In the genomic region with DNA sequence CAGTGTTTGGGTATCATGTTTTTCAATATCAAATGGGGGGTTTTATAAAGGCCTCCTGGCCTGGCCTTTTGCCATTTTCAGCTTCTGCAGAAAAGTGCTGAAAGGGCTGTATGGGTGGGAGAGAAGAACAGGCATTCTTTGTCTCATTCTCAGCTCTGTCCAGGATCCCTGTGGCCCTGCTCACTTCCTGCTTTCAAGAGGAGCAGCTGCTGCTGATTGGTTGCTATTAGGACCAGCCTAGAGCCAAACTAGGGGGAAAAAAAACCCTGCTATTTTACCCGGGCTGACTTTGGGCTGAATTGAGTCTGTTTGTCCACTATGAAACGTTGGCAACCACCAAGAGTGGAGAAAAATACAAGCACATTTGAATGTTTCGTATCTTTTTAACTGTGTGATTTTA, we compare ENCODE assay signal across 10 cellular contexts.
A peak's percentile ranks its signal among the peaks of the same experiment; 100 is the strongest.
DNase-seq lines count a peak whose midpoint lies in the region; ATAC-seq and TF ChIP-seq lines count a peak whose summit lies in the region.
"Had no signal": no experiment of that assay in that cellular context is flagged by ENCODE, and none has a peak within 500 bp of the region (broad histone marks: within the 10 kb centered on the region; RNA-seq: fewer than 3 reads in every experiment).

No MANE protein-coding gene starts in this region.

- intact Hi-C loops in posterior cingulate gyrus (cut with DNase I) = no loop called here

- 35 to 37% methylated on average over 3 of the region's 3 CpGs for WGBS in GM23248 (ENCODE audit: low coverage in 1 of 2, low lambda C conversion rate in 2 of 2, missing lambda C conversion rate in 2 of 2), 2 experiments

- H3K36me3 Mint-ChIP-seq in glutamatergic neuron (ENCODE audit: unreplicated experiment) = no peaks in the 10 kb centered on the region
- H3K36me3 Mint-ChIP-seq in progenitor cell of endocrine pancreas (ENCODE audit: insufficient read depth) = no peaks in the 10 kb centered on the region

- H4K20me1 ChIP-seq in GM23248 (ENCODE audit: insufficient read depth) = no peaks in the 10 kb centered on the region

- no peak for ATAC-seq in GM21723 (IDR thresholded peaks at IDR 0.05; ENCODE audit: unreplicated experiment)
- ATAC-seq: activated T-cell treated with anti-CD3 and anti-CD28 coated beads, Interleukin-2, amount 50 U/mL, for 72 hours had no signal

- H3K27me3 ChIP-seq in GM23248 (replicated peaks; ENCODE audit: insufficient read depth) (no peaks in the 10 kb centered on the region), SJCRH30 (no peaks in the 10 kb centered on the region)

- H3K9me3 ChIP-seq in GM23248 (ENCODE audit: low read depth) (no peaks in the 10 kb centered on the region), SJCRH30 (replicated peaks) (no peaks in the 10 kb centered on the region)

- H3K27ac Mint-ChIP-seq in glutamatergic neuron (ENCODE audit: unreplicated experiment) = peak overlapping the region; percentile 11
- no peak overlapping the region for H3K27ac Mint-ChIP-seq in progenitor cell of endocrine pancreas
- H3K27ac Mint-ChIP-seq: activated T-cell treated with anti-CD3 and anti-CD28 coated beads, Interleukin-2, amount 50 U/mL, for 72 hours had no signal

- H3K4me1 ChIP-seq in GM23248 (ENCODE audit: insufficient read depth) = peaks cover 7% of the 10 kb centered on the region; the same call in 1 of the 2 replicates
- no peaks in the 10 kb centered on the region for H3K4me1 ChIP-seq in SJCRH30

- H3K4me2 ChIP-seq in GM23248 (ENCODE audit: unreplicated experiment) = no peak overlapping the region

- H2AFZ ChIP-seq in GM23248 = no peak overlapping the region

- no peaks in the 10 kb centered on the region; the same call in 1 of the 2 replicates for H3K9me2 ChIP-seq in GM23248 (ENCODE audit: insufficient read depth)

- H3K9me3 Mint-ChIP-seq in glutamatergic neuron (ENCODE audit: unreplicated experiment) (no peaks in the 10 kb centered on the region), progenitor cell of endocrine pancreas (ENCODE audit: low read depth) (no peaks in the 10 kb centered on the region)

- H3F3A ChIP-seq in GM23248 (ENCODE audit: insufficient read depth) = no peaks in the 10 kb centered on the region

- no peaks in the 10 kb centered on the region for H3K27me3 Mint-ChIP-seq in glutamatergic neuron (ENCODE audit: unreplicated experiment)
- no peaks in the 10 kb centered on the region for H3K27me3 Mint-ChIP-seq in progenitor cell of endocrine pancreas

- no peak overlapping the region for H3K27ac ChIP-seq in GM23248
- no peak overlapping the region for H3K27ac ChIP-seq in SJCRH30

- no peaks in the 10 kb centered on the region for H3K36me3 ChIP-seq in GM23248 (ENCODE audit: low read depth)
- H3K36me3 ChIP-seq in SJCRH30 = no peaks in the 10 kb centered on the region

- no peak for TF ChIP-seq CTCF in glutamatergic neuron (IDR thresholded peaks at IDR 0.05; ENCODE audit: partially characterized antibody, unreplicated experiment)
- no peak for TF ChIP-seq CTCF in progenitor cell of endocrine pancreas (IDR thresholded peaks at IDR 0.05; ENCODE audit: unreplicated experiment)

- DNase-seq in GM23248 (peak; percentile 7), SJCRH30 (peak; percentile 64 to 81), glutamatergic neuron (no peak), posterior cingulate gyrus (peak in 7 of 10 donors; percentile 13 to 85 (median 30)), NCI-H187 treated with DMSO at 0.1 percent for 48 hours (lab: John Stamatoyannopoulos, UW) (no peak), progenitor cell of endocrine pancreas (ENCODE audit: low spot score, unreplicated experiment) (no peak), retina (no peak)
- DNase-seq: activated T-cell treated with anti-CD3 and anti-CD28 coated beads, Interleukin-2, amount 50 U/mL, for 72 hours; NCI-H1694 treated with DMSO at 0.1 percent for 48 hours had no signal

- H3K4me3 Mint-ChIP-seq in glutamatergic neuron (ENCODE audit: unreplicated experiment) (no peak overlapping the region), progenitor cell of endocrine pancreas (ENCODE audit: low read depth) (no peak overlapping the region)
- H3K4me3 Mint-ChIP-seq: activated T-cell treated with anti-CD3 and anti-CD28 coated beads, Interleukin-2, amount 50 U/mL, for 72 hours had no signal

- no peak overlapping the region for H3K4me3 ChIP-seq in GM23248
- H3K4me3 ChIP-seq in SJCRH30 = no peak overlapping the region

- H3K9ac ChIP-seq in GM23248 = no peak overlapping the region

- in situ Hi-C loops in GM23248 (cut with MboI) = no loop called here

- no peaks in the 10 kb centered on the region for H3K4me1 Mint-ChIP-seq in glutamatergic neuron (ENCODE audit: low read depth, unreplicated experiment)
- no peaks in the 10 kb centered on the region for H3K4me1 Mint-ChIP-seq in progenitor cell of endocrine pancreas (ENCODE audit: low read depth)

- no peaks in the 10 kb centered on the region for H3K79me2 ChIP-seq in GM23248 (ENCODE audit: insufficient read depth)

Comparison
In these comparisons a context has a peak if more than half of its experiments do, and no peak if none do; other contexts are left out.
1. DNase-seq: peak in GM23248 (single experiment), SJCRH30 (2 of 2) and posterior cingulate gyrus (7 of 10); none in glutamatergic neuron (single experiment), NCI-H187 treated with DMSO at 0.1 percent for 48 hours (single experiment), progenitor cell of endocrine pancreas (single experiment) and retina (single experiment).